In the genomic region with DNA sequence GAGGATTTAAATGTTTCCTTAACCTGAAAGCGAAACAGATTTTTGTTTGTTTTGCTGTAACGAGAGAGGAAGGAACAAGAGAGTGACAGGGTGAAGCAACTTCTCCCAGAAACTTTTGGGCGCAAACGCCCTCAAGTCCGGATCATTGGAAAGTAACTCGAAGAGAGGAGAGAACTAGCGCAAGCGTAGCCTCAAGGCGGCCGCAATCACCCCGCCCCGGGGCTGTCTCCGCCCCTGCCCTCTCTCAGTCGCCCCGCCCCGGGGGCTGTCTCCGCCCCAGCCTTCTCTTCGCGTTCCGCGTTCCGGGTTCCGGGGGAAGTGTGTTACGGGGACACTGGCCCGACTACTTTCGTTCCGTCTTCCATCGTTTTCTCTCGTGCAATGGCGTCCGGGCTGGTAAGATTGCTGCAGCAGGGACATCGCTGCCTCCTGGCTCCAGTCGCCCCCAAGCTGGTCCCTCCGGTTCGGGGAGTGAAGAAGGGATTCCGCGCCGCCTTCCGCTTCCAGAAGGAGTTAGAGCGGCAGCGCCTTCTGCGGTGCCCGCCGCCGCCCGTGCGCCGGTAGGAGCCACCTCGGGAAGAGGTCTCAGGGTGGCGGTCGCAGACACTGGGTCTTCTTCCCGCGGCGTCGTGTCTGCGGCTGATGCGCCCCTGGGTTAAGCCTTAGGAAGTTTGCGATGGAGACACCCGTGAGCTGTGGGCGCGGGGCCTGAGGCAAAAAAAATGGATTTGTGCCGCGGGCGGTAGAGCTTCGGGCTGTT, we compare ENCODE assay signal across 8 cellular contexts.
DNase-seq lines count a peak whose midpoint lies in the region; ATAC-seq and FAIRE-seq lines count a peak whose summit lies in the region.

A gene (plus strand): TSS at position 372 of the 760 bp plus-strand sequence. CDS start 10 bp downstream, at position 382.

- FAIRE-seq in colon (lab: Jason Lieb, UNC), result peak; percentile 45

- ATAC-seq in HG03442 (IDR thresholded peaks at IDR 0.05; ENCODE audit: unreplicated experiment), result peak; percentile 78

- DNase-seq in Ammon's horn (ENCODE audit: low spot score) (peak; percentile 96), GM19238 (ENCODE audit: insufficient read length, low spot score) (peak; percentile 73), NCI-H524 treated with DMSO at 0.1 percent for 48 hours (lab: John Stamatoyannopoulos, UW) (peak; percentile 76), kidney glomerular epithelial cell (lab: John Stamatoyannopoulos, UW) (peak; percentile 93)
- peak; percentile 96 for DNase-seq in activated CD4-positive, alpha-beta T cell treated with anti-CD3 and anti-CD28 coated beads for 4 hours
- peak; percentile 92 to 97 (median 96) for DNase-seq in stimulated activated CD4-positive, alpha-beta T cell treated with anti-CD3 and anti-CD28 coated beads, Interleukin-1b, Interleukin-23, amount 100 ng/mL, for 24 hours (ENCODE audit: low read depth in 4 of 4, low spot score in 1 of 4)

Comparison
In these comparisons a context has a peak if more than half of its experiments do, and no peak if none do; other contexts are left out.
1. Peak in every context shown above with its lines: DNase-seq and ATAC-seq.